In the genomic region with DNA sequence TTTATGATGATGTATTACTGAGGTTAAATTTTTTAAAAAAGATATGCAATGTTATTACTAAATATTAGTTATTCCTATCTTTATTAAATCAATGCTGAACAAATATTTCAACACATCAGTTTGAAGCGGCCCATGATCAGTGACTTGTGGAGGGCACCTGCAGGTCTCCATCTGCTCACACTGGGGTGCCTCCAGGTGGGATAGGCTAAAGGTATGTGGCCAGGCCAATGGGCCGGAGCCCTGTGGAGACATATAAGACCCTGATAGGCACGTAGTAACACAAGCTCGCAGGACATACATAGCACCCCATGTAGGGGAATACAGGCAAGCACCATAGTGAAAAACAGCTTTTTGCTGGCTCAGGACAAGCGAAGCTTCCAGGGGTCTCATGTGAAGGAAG, we compare ENCODE assay signal across 25 cellular contexts.
"Had no signal": no experiment of that assay in that cellular context is flagged by ENCODE, and none has a peak within 500 bp of the region (broad histone marks: within the 10 kb centered on the region; RNA-seq: fewer than 3 reads in every experiment).

No MANE protein-coding gene starts in this region.

- ATAC-seq: stimulated activated effector memory CD8-positive, alpha-beta T cell treated with anti-CD3 and anti-CD28 coated beads, Interleukin-12 subunit alpha, Interleukin-12 subunit beta, amount 100 ng/mL, for 72 hours; stimulated activated memory B cell treated with anti-CD40 and anti-IgM and Interleukin-4, amounts not matched to agents 10 μg/mL and 1 μg/mL and 100 μg/mL, for 72 hours; stimulated activated naive B cell treated with anti-CD40 and anti-IgM and Interleukin-4, amounts not matched to agents 10 μg/mL and 1 μg/mL and 100 μg/mL, for 72 hours; stimulated activated naive CD8-positive, alpha-beta T cell treated with anti-CD3 and anti-CD28 coated beads, Interleukin-15, amount 100 ng/mL, for 72 hours; stimulated activated naive CD8-positive, alpha-beta T cell treated with anti-CD3 and anti-CD28 coated beads, Interleukin-15, Interleukin-2, amounts not matched to agents 100 U/mL and 50 U/mL, for 24 hours; upper lobe of right lung had no signal

- H3K27me3 ChIP-seq: stomach, suprapubic skin, testis, thyroid gland, tibial artery, tibial nerve, transverse colon, upper lobe of left lung, upper lobe of right lung, uterus, vagina had no signal

- H3K36me3 ChIP-seq: stomach, suprapubic skin, thoracic aorta, thyroid gland, tibial artery, tibial nerve, transverse colon, upper lobe of left lung, upper lobe of right lung, uterus, vagina had no signal

- H3K4me1 ChIP-seq: stomach, suprapubic skin, testis, thyroid gland, tibial artery, tibial nerve, transverse colon, upper lobe of left lung, upper lobe of right lung, uterus, vagina had no signal

- H3K4me3 ChIP-seq: stomach, suprapubic skin, testis, thoracic aorta, thyroid gland, tibial artery, tibial nerve, transverse colon, upper lobe of left lung, upper lobe of right lung, uterus, vagina had no signal

- H3K9me3 ChIP-seq: stomach, suprapubic skin, testis, thoracic aorta, thyroid gland, tibial artery, tibial nerve, transverse colon, upper lobe of left lung, upper lobe of right lung, uterus, vagina had no signal

- H3K27ac ChIP-seq: stomach, suprapubic skin, testis, thoracic aorta, thyroid gland, tibial artery, tibial nerve, transverse colon, upper lobe of left lung, upper lobe of right lung, uterus, vagina had no signal

- DNase-seq: stimulated activated CD4-positive, alpha-beta T cell treated with anti-CD3 and anti-CD28 coated beads, Interleukin-2, amount 100 ng/mL, for 24 hours; stimulated activated CD4-positive, alpha-beta T cell treated with anti-CD3 and anti-CD28 coated beads, Interleukin-2, amount 100 ng/mL, for 48 hours; stimulated activated CD4-positive, alpha-beta T cell treated with anti-CD3 and anti-CD28 coated beads, Interleukin-4, amount 100 ng/mL, for 1 hour; stimulated activated CD4-positive, alpha-beta T cell treated with anti-CD3 and anti-CD28 coated beads, Interleukin-4, amount 100 ng/mL, for 4 hours; stimulated activated CD8-positive, alpha-beta memory T cell treated with anti-CD3 and anti-CD28 coated beads, Interleukin-4, amount 100 ng/mL, for 48 hours; stimulated activated naive B cell treated with anti-CD40 and anti-IgM and Interleukin-4, amounts not matched to agents 10 μg/mL and 1 μg/mL and 100 μg/mL, for 72 hours; stimulated activated naive CD4-positive, alpha-beta T cell; stimulated activated naive CD4-positive, alpha-beta T cell treated with Interleukin-2 at 50 U/mL for 16 hours; stimulated activated naive CD8-positive, alpha-beta T cell treated with anti-CD3 and anti-CD28 coated beads, Interleukin-15, amount 100 ng/mL, for 72 hours; stimulated activated naive CD8-positive, alpha-beta T cell treated with anti-CD3 and anti-CD28 coated beads, Interleukin-15, Interleukin-2, amounts not matched to agents 100 U/mL and 50 U/mL, for 24 hours; stomach; substantia nigra; testis; thyroid gland; tibial artery; transverse colon; upper lobe of left lung; upper lobe of right lung; uterus had no signal
